In genomic region chr10:70542565-70542938, GRCh38 we compare ENCODE assay signal across 1 cellular context.
TF ChIP-seq lines count a peak whose summit lies in the region.

No MANE protein-coding gene starts in this region.

TF ChIP-seq in GM23338, 12 proteins besides CTCF, POLR2A, EP300 and RAD21 (continued from another document):
- TF ChIP-seq, protein P1, sequence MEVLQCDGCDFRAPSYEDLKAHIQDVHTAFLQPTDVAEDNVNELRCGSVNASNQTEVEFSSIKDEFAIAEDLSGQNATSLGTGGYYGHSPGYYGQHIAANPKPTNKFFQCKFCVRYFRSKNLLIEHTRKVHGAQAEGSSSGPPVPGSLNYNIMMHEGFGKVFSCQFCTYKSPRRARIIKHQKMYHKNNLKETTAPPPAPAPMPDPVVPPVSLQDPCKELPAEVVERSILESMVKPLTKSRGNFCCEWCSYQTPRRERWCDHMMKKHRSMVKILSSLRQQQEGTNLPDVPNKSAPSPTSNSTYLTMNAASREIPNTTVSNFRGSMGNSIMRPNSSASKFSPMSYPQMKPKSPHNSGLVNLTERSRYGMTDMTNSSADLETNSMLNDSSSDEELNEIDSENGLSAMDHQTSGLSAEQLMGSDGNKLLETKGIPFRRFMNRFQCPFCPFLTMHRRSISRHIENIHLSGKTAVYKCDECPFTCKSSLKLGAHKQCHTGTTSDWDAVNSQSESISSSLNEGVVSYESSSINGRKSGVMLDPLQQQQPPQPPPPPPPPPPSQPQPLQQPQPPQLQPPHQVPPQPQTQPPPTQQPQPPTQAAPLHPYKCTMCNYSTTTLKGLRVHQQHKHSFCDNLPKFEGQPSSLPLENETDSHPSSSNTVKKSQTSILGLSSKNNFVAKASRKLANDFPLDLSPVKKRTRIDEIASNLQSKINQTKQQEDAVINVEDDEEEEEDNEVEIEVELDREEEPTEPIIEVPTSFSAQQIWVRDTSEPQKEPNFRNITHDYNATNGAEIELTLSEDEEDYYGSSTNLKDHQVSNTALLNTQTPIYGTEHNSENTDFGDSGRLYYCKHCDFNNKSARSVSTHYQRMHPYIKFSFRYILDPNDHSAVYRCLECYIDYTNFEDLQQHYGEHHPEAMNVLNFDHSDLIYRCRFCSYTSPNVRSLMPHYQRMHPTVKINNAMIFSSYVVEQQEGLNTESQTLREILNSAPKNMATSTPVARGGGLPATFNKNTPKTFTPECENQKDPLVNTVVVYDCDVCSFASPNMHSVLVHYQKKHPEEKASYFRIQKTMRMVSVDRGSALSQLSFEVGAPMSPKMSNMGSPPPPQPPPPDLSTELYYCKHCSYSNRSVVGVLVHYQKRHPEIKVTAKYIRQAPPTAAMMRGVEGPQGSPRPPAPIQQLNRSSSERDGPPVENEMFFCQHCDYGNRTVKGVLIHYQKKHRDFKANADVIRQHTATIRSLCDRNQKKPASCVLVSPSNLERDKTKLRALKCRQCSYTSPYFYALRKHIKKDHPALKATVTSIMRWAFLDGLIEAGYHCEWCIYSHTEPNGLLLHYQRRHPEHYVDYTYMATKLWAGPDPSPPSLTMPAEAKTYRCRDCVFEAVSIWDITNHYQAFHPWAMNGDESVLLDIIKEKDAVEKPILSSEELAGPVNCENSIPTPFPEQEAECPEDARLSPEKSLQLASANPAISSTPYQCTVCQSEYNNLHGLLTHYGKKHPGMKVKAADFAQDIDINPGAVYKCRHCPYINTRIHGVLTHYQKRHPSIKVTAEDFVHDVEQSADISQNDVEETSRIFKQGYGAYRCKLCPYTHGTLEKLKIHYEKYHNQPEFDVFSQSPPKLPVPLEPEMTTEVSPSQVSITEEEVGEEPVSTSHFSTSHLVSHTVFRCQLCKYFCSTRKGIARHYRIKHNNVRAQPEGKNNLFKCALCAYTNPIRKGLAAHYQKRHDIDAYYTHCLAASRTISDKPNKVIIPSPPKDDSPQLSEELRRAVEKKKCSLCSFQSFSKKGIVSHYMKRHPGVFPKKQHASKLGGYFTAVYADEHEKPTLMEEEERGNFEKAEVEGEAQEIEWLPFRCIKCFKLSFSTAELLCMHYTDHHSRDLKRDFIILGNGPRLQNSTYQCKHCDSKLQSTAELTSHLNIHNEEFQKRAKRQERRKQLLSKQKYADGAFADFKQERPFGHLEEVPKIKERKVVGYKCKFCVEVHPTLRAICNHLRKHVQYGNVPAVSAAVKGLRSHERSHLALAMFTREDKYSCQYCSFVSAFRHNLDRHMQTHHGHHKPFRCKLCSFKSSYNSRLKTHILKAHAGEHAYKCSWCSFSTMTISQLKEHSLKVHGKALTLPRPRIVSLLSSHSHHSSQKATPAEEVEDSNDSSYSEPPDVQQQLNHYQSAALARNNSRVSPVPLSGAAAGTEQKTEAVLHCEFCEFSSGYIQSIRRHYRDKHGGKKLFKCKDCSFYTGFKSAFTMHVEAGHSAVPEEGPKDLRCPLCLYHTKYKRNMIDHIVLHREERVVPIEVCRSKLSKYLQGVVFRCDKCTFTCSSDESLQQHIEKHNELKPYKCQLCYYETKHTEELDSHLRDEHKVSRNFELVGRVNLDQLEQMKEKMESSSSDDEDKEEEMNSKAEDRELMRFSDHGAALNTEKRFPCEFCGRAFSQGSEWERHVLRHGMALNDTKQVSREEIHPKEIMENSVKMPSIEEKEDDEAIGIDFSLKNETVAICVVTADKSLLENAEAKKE (CRISPR knock-in tag; IDR thresholded peaks at IDR 0.05) = no peak
- no peak for TF ChIP-seq EZH2 (IDR thresholded peaks at IDR 0.05; ENCODE audit: low read depth, unreplicated experiment)
